ENCODE assay signal across 9 cellular contexts in genomic region chr11:45333506-45333971, GRCh38. TPM values are rescaled to one million over a fixed set of nuclear protein-coding genes. Genes with fewer than 3 reads are reported as not detected.
DNase-seq lines count a peak whose midpoint lies in the region; ATAC-seq and TF ChIP-seq lines count a peak whose summit lies in the region.
"Had no signal": no experiment of that assay in that cellular context is flagged by ENCODE, and none has a peak within 500 bp of the region (broad histone marks: within the 10 kb centered on the region; RNA-seq: fewer than 3 reads in every experiment).

No MANE protein-coding gene starts in this region.

- intact Hi-C loops in upper lobe of right lung (cut with DNase I): loop anchor here (5.0 kb wide), 1 partner anchor 221 kb away; no protein-coding TSS in a partner anchor

- H3K27me3 ChIP-seq in right atrium auricular region (no peaks in the 10 kb centered on the region), upper lobe of right lung (no peaks in the 10 kb centered on the region)

- H3K36me3 Mint-ChIP-seq in naive thymus-derived CD8-positive, alpha-beta T cell: no peaks in the 10 kb centered on the region

- POLR2A ChIA-PET in naive thymus-derived CD8-positive, alpha-beta T cell (lab: Charles Lee): no interaction called here

- no peak overlapping the region for H3K27ac Mint-ChIP-seq in naive thymus-derived CD8-positive, alpha-beta T cell

- no peaks in the 10 kb centered on the region for H3K9me3 Mint-ChIP-seq in naive thymus-derived CD8-positive, alpha-beta T cell

- H3K27ac ChIP-seq in right atrium auricular region: peak overlapping the region; percentile 75 to 82
- H3K27ac ChIP-seq in upper lobe of right lung: peak overlapping the region; percentile 65
- H3K27ac ChIP-seq: C4-2B had no signal

- no peaks in the 10 kb centered on the region for H3K36me3 ChIP-seq in right atrium auricular region
- H3K36me3 ChIP-seq in upper lobe of right lung: no peaks in the 10 kb centered on the region

- no peak overlapping the region for H3K4me3 Mint-ChIP-seq in naive thymus-derived CD8-positive, alpha-beta T cell

- TF ChIP-seq CTCF in right atrium auricular region (IDR thresholded peaks at IDR 0.05) (no peak), upper lobe of right lung (IDR thresholded peaks at IDR 0.05) (no peak)

- peaks cover 0 to 3% (median 0%) of the 10 kb centered on the region in 4 donors for H3K4me1 Mint-ChIP-seq in naive thymus-derived CD8-positive, alpha-beta T cell

- H3K27me3 Mint-ChIP-seq in naive thymus-derived CD8-positive, alpha-beta T cell: peaks cover 11 to 33% (median 15%) of the 10 kb centered on the region in 5 donors

- ATAC-seq in upper lobe of right lung: peak; percentile 46
- no peak for ATAC-seq in naive thymus-derived CD8-positive, alpha-beta T cell

- peak; percentile 42 for DNase-seq in NCI-H345 (lab: John Stamatoyannopoulos, UW)
- no peak for DNase-seq in NCI-H345 treated with DMSO at 0.1 percent for 48 hours (lab: John Stamatoyannopoulos, UW; ENCODE audit: unreplicated experiment)
- DNase-seq in SW480 (ENCODE audit: low spot score): peak; percentile 14
- no peak for DNase-seq in right atrium auricular region (ENCODE audit: low spot score)
- no peak for DNase-seq in upper lobe of right lung
- no peak for DNase-seq in OCI-M2 (lab: John Stamatoyannopoulos, UW; ENCODE audit: unreplicated experiment)
- DNase-seq in NCI-H446 (lab: John Stamatoyannopoulos, UW): no peak
- no peak for DNase-seq in naive thymus-derived CD8-positive, alpha-beta T cell

- H3K9me3 ChIP-seq in right atrium auricular region (no peaks in the 10 kb centered on the region), upper lobe of right lung (no peaks in the 10 kb centered on the region)

- H3K4me1 ChIP-seq in right atrium auricular region: peaks cover 0 to 7% of the 10 kb centered on the region in 2 donors
- H3K4me1 ChIP-seq in upper lobe of right lung: peaks cover 12% of the 10 kb centered on the region

- H3K4me3 ChIP-seq in right atrium auricular region: peak overlapping the region; percentile 25 to 34
- peak overlapping the region; percentile 27 for H3K4me3 ChIP-seq in upper lobe of right lung

RNA-seq across cellular contexts. Expression of gene SYT13, which starts 47.4 kb away (rescaled TPM):
- total RNA-seq in right atrium auricular region: 10 to 100 TPM in 1 of 2 donors, 1 to 10 TPM in 1; 9.9 to 11.4 TPM
- total RNA-seq in upper lobe of right lung: not detected
- total RNA-seq in naive thymus-derived CD8-positive, alpha-beta T cell: not detected
- polyA plus RNA-seq in naive thymus-derived CD8-positive, alpha-beta T cell: not detected

Comparison
In these comparisons a context has a peak if more than half of its experiments do, and no peak if none do; other contexts are left out.
1. DNase-seq: peak in NCI-H345 (single experiment) and SW480 (single experiment); none in NCI-H345 treated with DMSO at 0.1 percent for 48 hours (single experiment), right atrium auricular region (single experiment), upper lobe of right lung (single experiment), OCI-M2 (single experiment), NCI-H446 (0 of 2) and naive thymus-derived CD8-positive, alpha-beta T cell (0 of 10).
2. RNA of gene SYT13, which starts 47.4 kb away (total RNA-seq): 9.9 to 11.4 TPM in right atrium auricular region; not detected in upper lobe of right lung (single experiment) and not detected in naive thymus-derived CD8-positive, alpha-beta T cell; every median in the first group is over 10 times any median in the second.